Comparison of ENCODE assay signal across 28 cellular contexts in the genomic region with DNA sequence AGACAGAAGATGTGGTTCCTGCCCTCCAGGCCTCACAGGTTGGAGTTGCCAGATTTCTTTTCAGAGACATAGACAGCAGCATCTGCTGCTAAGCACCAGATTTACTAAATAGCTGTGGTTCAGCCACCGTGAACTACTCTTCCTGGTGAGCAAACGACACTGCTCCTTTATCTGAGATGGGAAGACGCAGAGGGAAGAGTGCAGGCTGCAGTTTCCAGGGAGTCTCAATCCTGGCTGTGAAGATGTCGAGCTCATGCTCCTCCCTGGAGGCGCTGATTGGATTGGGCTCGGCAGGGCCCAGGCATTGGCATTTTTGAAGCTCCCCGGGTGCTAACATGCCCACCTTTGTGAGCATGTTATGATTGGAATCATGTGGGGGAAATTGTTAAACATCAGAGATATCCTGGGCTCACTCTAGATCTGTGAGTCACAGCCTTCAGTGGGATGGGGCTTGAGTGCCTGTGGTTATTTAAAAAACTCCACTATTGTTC.
A peak's percentile ranks its signal among the peaks of the same experiment; 100 is the strongest.
DNase-seq lines count a peak whose midpoint lies in the region; TF ChIP-seq lines count a peak whose summit lies in the region.
"Had no signal": no experiment of that assay in that cellular context is flagged by ENCODE, and none has a peak within 500 bp of the region (broad histone marks: within the 10 kb centered on the region; RNA-seq: fewer than 3 reads in every experiment).

No MANE protein-coding gene starts in this region.

- no peaks in the 10 kb centered on the region for H3K27me3 ChIP-seq in brain microvascular endothelial cell (replicated peaks)
- no peaks in the 10 kb centered on the region for H3K27me3 ChIP-seq in ovary
- H3K27me3 ChIP-seq: BLaER1, Peyer's patch, tibial nerve had no signal

- H3K36me3 ChIP-seq in brain microvascular endothelial cell (replicated peaks) (no peaks in the 10 kb centered on the region), ovary (no peaks in the 10 kb centered on the region)
- H3K36me3 ChIP-seq: BLaER1, lower lobe of right lung, Peyer's patch, tibial nerve had no signal

- no peak overlapping the region for H3K27ac ChIP-seq in brain microvascular endothelial cell
- H3K27ac ChIP-seq in ovary = no peak overlapping the region
- H3K27ac ChIP-seq: A549, BLaER1, lower lobe of right lung, Peyer's patch, tibial nerve had no signal

- TF ChIP-seq POLR2A in ovary (IDR thresholded peaks at IDR 0.05) = no peak

- 62 to 68% (median 65%) methylated on average over 7 of the region's 7 CpGs for WGBS in ovary, 3 donors

- TF ChIP-seq EP300 in ovary (IDR thresholded peaks at IDR 0.05) = no peak

- H3K4me3 ChIP-seq in brain microvascular endothelial cell (ENCODE audit: low read depth, low read length) = no peak overlapping the region
- H3K4me3 ChIP-seq in ovary = no peak overlapping the region
- H3K4me3 ChIP-seq: A549, BLaER1, GM23338, lower lobe of right lung, Peyer's patch, tibial nerve had no signal

- peak; percentile 40 for DNase-seq in AG20443 (ENCODE audit: low spot score)
- DNase-seq in M059J (ENCODE audit: low read depth) = peak; percentile 7
- peak; percentile 33 for DNase-seq in brain microvascular endothelial cell
- DNase-seq in kidney glomerular epithelial cell (lab: John Stamatoyannopoulos, UW) = peak; percentile 85
- no peak for DNase-seq in NCI-H1092 treated with DMSO at 0.1 percent for 48 hours (lab: John Stamatoyannopoulos, UW)
- DNase-seq in effector CD4-positive, alpha-beta T cell = no peak
- no peak for DNase-seq in ovary
- no peak for DNase-seq in D341Med (ENCODE audit: low spot score)
- DNase-seq: activated CD4-positive, alpha-beta T cell treated with anti-CD3 and anti-CD28 coated beads, Interleukin-2, amount 50 U/mL, for 4 hours; activated naive CD4-positive, alpha-beta T cell treated with anti-CD3 and anti-CD28 coated beads, Interleukin-2, amount 50 U/mL, for 16 hours; amygdala; Caco-2; central memory CD4-positive, alpha-beta T cell; DMS79; glutamatergic neuron; kidney; lower lobe of right lung; MV-4-11; NCI-H1930; NCI-H524 treated with DMSO at 0.1 percent for 48 hours; nephron progenitor cell; Peyer's patch; right cardiac atrium; stimulated activated CD4-positive, alpha-beta T cell treated with anti-CD3 and anti-CD28 coated beads, Interleukin-2, amount 100 ng/mL, for 48 hours had no signal

- no peaks in the 10 kb centered on the region for H3K9me3 ChIP-seq in ovary
- H3K9me3 ChIP-seq: A549, BLaER1, Caco-2, lower lobe of right lung, Peyer's patch, tibial nerve had no signal

- intact Hi-C loops in ovary (cut with DNase I) = no loop called here

- TF ChIP-seq CTCF in brain microvascular endothelial cell (IDR thresholded peaks at IDR 0.05; ENCODE audit: low read depth, low read length, missing control alignments) (no peak), ovary (IDR thresholded peaks at IDR 0.05) (no peak)

- in situ Hi-C loops in brain microvascular endothelial cell (cut with HindIII; ENCODE audit: low pct_ligation_motif_present, low sequenced_read_pairs) = no loop called here

- no peaks in the 10 kb centered on the region for H3K4me1 ChIP-seq in ovary (ENCODE audit: insufficient read depth)
- H3K4me1 ChIP-seq: A549, BLaER1, lower lobe of right lung, Peyer's patch, tibial nerve had no signal

Comparison
In these comparisons a context has a peak if more than half of its experiments do, and no peak if none do; other contexts are left out.
1. DNase-seq: peak in AG20443 (single experiment), M059J (single experiment), brain microvascular endothelial cell (single experiment) and kidney glomerular epithelial cell (single experiment); none in NCI-H1092 treated with DMSO at 0.1 percent for 48 hours (single experiment), effector CD4-positive, alpha-beta T cell (single experiment), ovary (0 of 5) and D341Med (single experiment).